In the genomic region with DNA sequence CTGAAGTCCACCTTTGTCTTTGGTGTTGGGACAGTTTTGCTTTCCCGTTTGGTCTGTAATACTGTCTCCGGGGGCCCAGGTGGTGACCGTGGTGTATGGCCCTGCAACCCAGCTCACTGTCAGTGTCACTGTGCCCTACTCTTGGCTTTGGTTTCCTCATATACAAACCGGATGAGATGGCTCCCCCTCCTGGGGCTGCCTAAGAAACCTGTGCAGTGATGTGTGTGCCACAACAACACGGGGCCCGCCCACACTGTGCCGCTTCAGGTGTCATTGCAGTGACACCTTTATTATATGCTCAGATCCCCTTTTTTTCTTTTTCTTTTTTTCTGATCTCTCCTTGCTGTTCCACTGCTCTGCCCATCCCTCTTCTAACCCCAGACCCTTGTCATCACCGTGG, we compare ENCODE assay signal across 9 cellular contexts.
DNase-seq lines count a peak whose midpoint lies in the region; ATAC-seq and TF ChIP-seq lines count a peak whose summit lies in the region.
"Had no signal": no experiment of that assay in that cellular context is flagged by ENCODE, and none has a peak within 500 bp of the region (broad histone marks: within the 10 kb centered on the region; RNA-seq: fewer than 3 reads in every experiment).

No MANE protein-coding gene starts in this region.

- ATAC-seq in GM19035 (IDR thresholded peaks at IDR 0.05; ENCODE audit: unreplicated experiment): peak; percentile 95
- ATAC-seq in HG02970 (IDR thresholded peaks at IDR 0.05; ENCODE audit: low FRiP score, unreplicated experiment): peak; percentile 54
- ATAC-seq in activated CD4-positive, CD25-positive, alpha-beta regulatory T cell treated with anti-CD3 and anti-CD28 coated beads, Interleukin-2, amount 50 U/mL, for 24 hours: peak; percentile 54 to 57

- H3K4me3 ChIP-seq in A673 (ENCODE audit: low read depth, low read length, poor library complexity, severe bottlenecking): no peak overlapping the region
- H3K4me3 ChIP-seq: skin epidermis had no signal

- H3K4me1 ChIP-seq in A673 (ENCODE audit: insufficient read depth, low read length, poor library complexity, severe bottlenecking): no peaks in the 10 kb centered on the region

- H3K4me3 Mint-ChIP-seq in nephron progenitor cell (no peak overlapping the region), type B pancreatic cell (no peak overlapping the region)

- no peaks in the 10 kb centered on the region for H3K36me3 ChIP-seq in A673 (ENCODE audit: insufficient read depth, low read length, poor library complexity, severe bottlenecking)

- intact Hi-C loops in A673 (cut with micrococcal nuclease; ENCODE audit: unreplicated experiment): no loop called here

- H3K9me3 ChIP-seq in A673 (ENCODE audit: low read depth, low read length, poor library complexity, severe bottlenecking): no peaks in the 10 kb centered on the region

- CTCF ChIA-PET in A673 (lab: Charles Lee): no interaction called here

- H3K27ac Mint-ChIP-seq in nephron progenitor cell (no peak overlapping the region), type B pancreatic cell (no peak overlapping the region)

- DNase-seq in stimulated activated CD4-positive, alpha-beta T cell treated with anti-CD3 and anti-CD28 coated beads, Interleukin-4, amount 100 ng/mL, for 4 hours: peak; percentile 15 to 41
- DNase-seq in nephron progenitor cell: no peak
- no peak for DNase-seq in A673 (ENCODE audit: low spot score)
- DNase-seq in type B pancreatic cell (ENCODE audit: extremely low spot score, unreplicated experiment): no peak

- H3K9me3 Mint-ChIP-seq in nephron progenitor cell (peaks cover 7% of the 10 kb centered on the region), type B pancreatic cell (no peaks in the 10 kb centered on the region)

- POLR2A ChIA-PET in A673 (lab: Charles Lee; ENCODE audit: low non-redundant PET): no interaction called here

- H3K27me3 Mint-ChIP-seq in nephron progenitor cell (ENCODE audit: low read depth, poor library complexity) (no peaks in the 10 kb centered on the region), type B pancreatic cell (no peaks in the 10 kb centered on the region)

- H3K36me3 Mint-ChIP-seq in nephron progenitor cell (ENCODE audit: low read depth) (peaks cover 10% of the 10 kb centered on the region), type B pancreatic cell (peaks cover 15% of the 10 kb centered on the region)

- TF ChIP-seq CTCF in nephron progenitor cell (IDR thresholded peaks at IDR 0.05) (no peak), A673 (conservative IDR thresholded peaks at IDR 0.05; ENCODE audit: low read depth, low read length) (no peak), type B pancreatic cell (conservative IDR thresholded peaks at IDR 0.05) (no peak)

- H3K27me3 ChIP-seq in A673 (replicated peaks; ENCODE audit: insufficient read depth, low read depth, low read length, poor library complexity): no peaks in the 10 kb centered on the region

- H3K27ac ChIP-seq in A673 (ENCODE audit: low read depth, low read length, poor library complexity, severe bottlenecking): no peak overlapping the region
- H3K27ac ChIP-seq: epithelial cell of prostate, skin epidermis had no signal

- BruUV-seq in A673 (replicated peaks; lab: Mats Ljungman, UMichigan): no TSS peak

- H3K4me1 Mint-ChIP-seq in nephron progenitor cell: peaks cover 35% of the 10 kb centered on the region
- H3K4me1 Mint-ChIP-seq in type B pancreatic cell (ENCODE audit: unreplicated experiment): peaks cover 5% of the 10 kb centered on the region

Comparison
In these comparisons a context has a peak if more than half of its experiments do, and no peak if none do; other contexts are left out.
1. DNase-seq: peak in stimulated activated CD4-positive, alpha-beta T cell treated with anti-CD3 and anti-CD28 coated beads, Interleukin-4, amount 100 ng/mL, for 4 hours (2 of 2); none in nephron progenitor cell (single experiment), A673 (single experiment) and type B pancreatic cell (single experiment).
2. Peak in every context shown above with its lines, with median percentiles within 50 percentile points of each other: ATAC-seq.